ENCODE assay signal across 8 cellular contexts in genomic region chr2:23926289-23926749, GRCh38. TPM values are rescaled to one million over a fixed set of nuclear protein-coding genes. Genes with fewer than 3 reads are reported as not detected.
DNase-seq lines count a peak whose midpoint lies in the region; ATAC-seq and TF ChIP-seq lines count a peak whose summit lies in the region.

No MANE protein-coding gene starts in this region.

- no peaks in the 10 kb centered on the region for H3K27me3 ChIP-seq in ACC112 (ENCODE audit: insufficient read depth, low read length)
- H3K27me3 ChIP-seq in brain microvascular endothelial cell (replicated peaks), result no peaks in the 10 kb centered on the region
- H3K27me3 ChIP-seq in kidney epithelial cell (ENCODE audit: control insufficient read depth, insufficient read depth, low read length), result no peaks in the 10 kb centered on the region

- in situ Hi-C loops in SK-MEL-5 (cut with HindIII; ENCODE audit: low pct_unique_long_range_greater_than_20kb, low sequenced_read_pairs) (no loop called here), brain microvascular endothelial cell (cut with HindIII; ENCODE audit: low pct_ligation_motif_present, low sequenced_read_pairs) (no loop called here)

- H3K4me3 ChIP-seq in ACC112 (ENCODE audit: low read depth, low read length), result peak overlapping the region; percentile 87
- peak overlapping the region; percentile 86 for H3K4me3 ChIP-seq in brain microvascular endothelial cell (ENCODE audit: low read depth, low read length)
- peak overlapping the region; percentile 60 for H3K4me3 ChIP-seq in kidney epithelial cell (ENCODE audit: low read depth, low read length)

- H3K36me3 ChIP-seq in ACC112 (ENCODE audit: insufficient read depth, low read length), result no peaks in the 10 kb centered on the region
- no peaks in the 10 kb centered on the region for H3K36me3 ChIP-seq in brain microvascular endothelial cell (replicated peaks)
- H3K36me3 ChIP-seq in kidney epithelial cell (ENCODE audit: control insufficient read depth, insufficient read depth, low read length), result no peaks in the 10 kb centered on the region

- peaks cover 11% of the 10 kb centered on the region for H3K4me1 ChIP-seq in ACC112 (ENCODE audit: control insufficient read depth, insufficient read depth, low read length, unreplicated experiment)

- TF ChIP-seq CTCF in brain microvascular endothelial cell (IDR thresholded peaks at IDR 0.05; ENCODE audit: low read depth, low read length, missing control alignments) (no peak), kidney epithelial cell (IDR thresholded peaks at IDR 0.05; ENCODE audit: insufficient read depth, low read length, poor library complexity, severe bottlenecking) (no peak)

- peaks cover 62% of the 10 kb centered on the region for H3K79me2 ChIP-seq in ACC112 (ENCODE audit: control insufficient read depth, insufficient read depth, low read length, unreplicated experiment)

- H2AFZ ChIP-seq in ACC112 (ENCODE audit: low read length, unreplicated experiment), result peak overlapping the region; percentile 57

- ATAC-seq in GM18858 (IDR thresholded peaks at IDR 0.05; ENCODE audit: unreplicated experiment) (peak; percentile 5), HG03060 (IDR thresholded peaks at IDR 0.05; ENCODE audit: low read depth, unreplicated experiment) (peak; percentile 7)

- H3K27ac ChIP-seq in ACC112 (ENCODE audit: low read depth, low read length) (peak overlapping the region; percentile 85), brain microvascular endothelial cell (peak overlapping the region; percentile 98)

- DNase-seq in SK-MEL-5 (ENCODE audit: low read depth, low spot score) (peak; percentile 26), brain microvascular endothelial cell (no peak), kidney epithelial cell (ENCODE audit: low read depth) (no peak), NCI-H774 (lab: John Stamatoyannopoulos, UW) (no peak)
- DNase-seq in stimulated activated CD4-positive, alpha-beta T cell treated with anti-CD3 and anti-CD28 coated beads, Interleukin-2, amount 100 ng/mL, for 48 hours, result peak; percentile 31

RNA-seq across cellular contexts. Expression of gene ATAD2B, which starts 0.6 kb away (rescaled TPM):
- total RNA-seq in SK-MEL-5 (2014; rRNA removed; shearing (Covaris generic)), result 7.9 and 8.9 TPM in 2 replicates
- 3.3 and 5.2 TPM in 2 replicates for polyA plus RNA-seq in SK-MEL-5 (2015; cell fraction: cytosol; rRNA removed)
- 38.9 and 39.8 TPM in 2 replicates for polyA plus RNA-seq in SK-MEL-5 (2015; cell fraction: nucleus; rRNA removed)
- 8.1 and 9.1 TPM in 2 replicates for total RNA-seq in kidney epithelial cell

RNA-seq across cellular contexts. Expression of gene UBXN2A, which starts 13.9 kb away (rescaled TPM):
- 37.7 and 39.4 TPM in 2 replicates for total RNA-seq in SK-MEL-5 (2014; rRNA removed; shearing (Covaris generic))
- polyA plus RNA-seq in SK-MEL-5 (2015; cell fraction: cytosol; rRNA removed), result 21.1 and 30.4 TPM in 2 replicates
- polyA plus RNA-seq in SK-MEL-5 (2015; cell fraction: nucleus; rRNA removed), result 5.9 and 9.9 TPM in 2 replicates
- total RNA-seq in kidney epithelial cell, result 13.9 and 16.2 TPM in 2 replicates

Comparison
In these comparisons a context has a peak if more than half of its experiments do, and no peak if none do; other contexts are left out.
1. DNase-seq: peak in SK-MEL-5 (single experiment) and stimulated activated CD4-positive, alpha-beta T cell treated with anti-CD3 and anti-CD28 coated beads, Interleukin-2, amount 100 ng/mL, for 48 hours (2 of 2); none in brain microvascular endothelial cell (single experiment), kidney epithelial cell (single experiment) and NCI-H774 (single experiment).
2. Peak in every context shown above with its lines, with median percentiles within 50 percentile points of each other: H3K4me3 ChIP-seq.